In genomic region chr5:140658870-140659269, GRCh38 we compare ENCODE assay signal across 26 cellular contexts. TPM values are rescaled to one million over a fixed set of nuclear protein-coding genes. Genes with fewer than 3 reads are reported as not detected.
"Had no signal": no experiment of that assay in that cellular context is flagged by ENCODE, and none has a peak within 500 bp of the region (broad histone marks: within the 10 kb centered on the region; RNA-seq: fewer than 3 reads in every experiment).

No MANE protein-coding gene starts in this region.

- H3K27me3 Mint-ChIP-seq: memory B cell; progenitor cell of endocrine pancreas; stimulated activated memory B cell treated with anti-CD40 and anti-IgM and Interleukin-4, amounts not matched to agents 10 μg/mL and 1 μg/mL and 100 μg/mL, for 72 hours; stimulated activated naive CD8-positive, alpha-beta T cell treated with anti-CD3 and anti-CD28 coated beads, Interleukin-15, Interleukin-2, amounts not matched to agents 100 ng/mL and 50 ng/mL, for 24 hours had no signal

- H3K27me3 ChIP-seq: dorsolateral prefrontal cortex, gastrocnemius medialis, neural progenitor cell, tibial nerve, upper lobe of left lung had no signal

- H3K4me1 ChIP-seq: parathyroid adenoma had no signal

- H3K4me3 ChIP-seq: dorsolateral prefrontal cortex, gastrocnemius medialis, lung, neural progenitor cell, smooth muscle cell, thoracic aorta, tibial nerve, upper lobe of left lung had no signal

- H3K4me1 Mint-ChIP-seq: memory B cell, nephron had no signal

- H3K36me3 ChIP-seq: neural progenitor cell had no signal

- H3K27ac Mint-ChIP-seq: memory B cell; nephron; neural progenitor cell; progenitor cell of endocrine pancreas; stimulated activated memory B cell treated with anti-CD40 and anti-IgM and Interleukin-4, amounts not matched to agents 10 μg/mL and 1 μg/mL and 100 μg/mL, for 72 hours; stimulated activated naive CD8-positive, alpha-beta T cell treated with anti-CD3 and anti-CD28 coated beads, Interleukin-15, Interleukin-2, amounts not matched to agents 100 ng/mL and 50 ng/mL, for 24 hours had no signal

- H3K9me3 Mint-ChIP-seq: memory B cell; nephron; neural progenitor cell; stimulated activated memory B cell treated with anti-CD40 and anti-IgM and Interleukin-4, amounts not matched to agents 10 μg/mL and 1 μg/mL and 100 μg/mL, for 72 hours; stimulated activated naive CD8-positive, alpha-beta T cell treated with anti-CD3 and anti-CD28 coated beads, Interleukin-15, Interleukin-2, amounts not matched to agents 100 ng/mL and 50 ng/mL, for 24 hours had no signal

- H3K27ac ChIP-seq: dorsolateral prefrontal cortex, epithelial cell of prostate, gastrocnemius medialis, neural progenitor cell, parathyroid adenoma, thoracic aorta, tibial nerve, upper lobe of left lung had no signal

- H3K4me3 Mint-ChIP-seq: memory B cell; nephron; neural progenitor cell; stimulated activated memory B cell treated with anti-CD40 and anti-IgM and Interleukin-4, amounts not matched to agents 10 μg/mL and 1 μg/mL and 100 μg/mL, for 72 hours; stimulated activated naive CD8-positive, alpha-beta T cell treated with anti-CD3 and anti-CD28 coated beads, Interleukin-15, Interleukin-2, amounts not matched to agents 100 ng/mL and 50 ng/mL, for 24 hours had no signal

- DNase-seq: dorsolateral prefrontal cortex; effector CD4-positive, alpha-beta T cell; foreskin fibroblast; gastrocnemius medialis; head of caudate nucleus; kidney; stimulated activated CD4-positive, alpha-beta T cell treated with anti-CD3 and anti-CD28 coated beads, Interleukin-12 subunit alpha, Interleukin-12 subunit beta, amount 100 ng/mL, for 4 hours; stimulated activated CD4-positive, alpha-beta T cell treated with anti-CD3 and anti-CD28 coated beads, Interleukin-1b, Interleukin-23, amount 100 ng/mL, for 48 hours; stimulated activated CD4-positive, alpha-beta T cell treated with anti-CD3 and anti-CD28 coated beads, Interleukin-4, amount 100 ng/mL, for 1 hour; upper lobe of left lung had no signal

- ATAC-seq: esophagus mucosa; gastrocnemius medialis; left lobe of liver; sciatic nerve; stimulated activated memory B cell treated with anti-CD40 and anti-IgM and Interleukin-4, amounts not matched to agents 10 μg/mL and 1 μg/mL and 100 μg/mL, for 72 hours had no signal

- H3K9me3 ChIP-seq: gastrocnemius medialis, thoracic aorta, tibial nerve, upper lobe of left lung had no signal

RNA-seq across cellular contexts. Expression of gene DND1, which starts 14.5 kb away (rescaled TPM):
- total RNA-seq: osteoblast had no signal
